In genomic region chr10:114550756-114551290, GRCh38 we compare ENCODE assay signal across 9 cellular contexts.
A peak's percentile ranks its signal among the peaks of the same experiment; 100 is the strongest.
DNase-seq lines count a peak whose midpoint lies in the region; ATAC-seq and TF ChIP-seq lines count a peak whose summit lies in the region.
"Had no signal": no experiment of that assay in that cellular context is flagged by ENCODE, and none has a peak within 500 bp of the region (broad histone marks: within the 10 kb centered on the region; RNA-seq: fewer than 3 reads in every experiment).

No MANE protein-coding gene starts in this region.

- intact Hi-C loops in CD4-positive, alpha-beta memory T cell (cut with micrococcal nuclease): loop anchor here (1.0 kb wide), 5 partner anchors 143 to 328 kb away; no protein-coding TSS in a partner anchor
- intact Hi-C loops in Right ventricle myocardium superior (cut with DNase I) (loop anchor here (2.0 to 10.0 kb wide), 3 partner anchors 74 to 232 kb away; no protein-coding TSS in a partner anchor), spleen (cut with DNase I; ENCODE audit: low total_unique reads) (loop anchor here (5.0 kb wide), 2 partner anchors 231 to 581 kb away; no protein-coding TSS in a partner anchor), Caco-2 (cut with micrococcal nuclease; ENCODE audit: unreplicated experiment) (loop anchor here (1.0 to 10.0 kb wide), 5 partner anchors 82 to 574 kb away; no protein-coding TSS in a partner anchor)

- H3K4me3 Mint-ChIP-seq in CD4-positive, alpha-beta memory T cell: no peak overlapping the region
- no peak overlapping the region for H3K4me3 Mint-ChIP-seq in Caco-2 (ENCODE audit: unreplicated experiment)
- H3K4me3 Mint-ChIP-seq: stimulated activated naive CD8-positive, alpha-beta T cell treated with anti-CD3 and anti-CD28 coated beads, Interleukin-15, Interleukin-2, amounts not matched to agents 100 ng/mL and 50 ng/mL, for 24 hours had no signal

- peak overlapping the region in 4 of 7 donors; percentile 4 to 83 (median 40) for H3K27ac Mint-ChIP-seq in CD4-positive, alpha-beta memory T cell
- no peak overlapping the region for H3K27ac Mint-ChIP-seq in Caco-2 (ENCODE audit: unreplicated experiment)
- H3K27ac Mint-ChIP-seq: stimulated activated naive CD8-positive, alpha-beta T cell treated with anti-CD3 and anti-CD28 coated beads, Interleukin-15, Interleukin-2, amounts not matched to agents 100 ng/mL and 50 ng/mL, for 24 hours had no signal

- H3K9ac ChIP-seq in SU-DHL-6 (ENCODE audit: low read length): no peak overlapping the region

- no peaks in the 10 kb centered on the region for H3K27me3 Mint-ChIP-seq in CD4-positive, alpha-beta memory T cell
- H3K27me3 Mint-ChIP-seq in Caco-2 (ENCODE audit: insufficient read depth, unreplicated experiment): no peaks in the 10 kb centered on the region
- H3K27me3 Mint-ChIP-seq: stimulated activated naive CD8-positive, alpha-beta T cell treated with anti-CD3 and anti-CD28 coated beads, Interleukin-15, Interleukin-2, amounts not matched to agents 100 ng/mL and 50 ng/mL, for 24 hours had no signal

- H3K27me3 ChIP-seq in CD4-positive, alpha-beta memory T cell (ENCODE audit: insufficient read depth, low read length): no peaks in the 10 kb centered on the region
- H3K27me3 ChIP-seq in SU-DHL-6 (ENCODE audit: low read length): no peaks in the 10 kb centered on the region
- no peaks in the 10 kb centered on the region for H3K27me3 ChIP-seq in spleen (replicated peaks in 1 of 7)
- no peaks in the 10 kb centered on the region for H3K27me3 ChIP-seq in Caco-2 (replicated peaks; ENCODE audit: control insufficient read depth, insufficient read depth, low read length)

- WGBS in spleen, 5 donors: 58 to 80% (median 77%) methylated on average over 4 of the region's 4 CpGs

- no peaks in the 10 kb centered on the region for H3K9me3 Mint-ChIP-seq in CD4-positive, alpha-beta memory T cell
- H3K9me3 Mint-ChIP-seq in Caco-2 (ENCODE audit: unreplicated experiment): no peaks in the 10 kb centered on the region
- H3K9me3 Mint-ChIP-seq: stimulated activated naive CD8-positive, alpha-beta T cell treated with anti-CD3 and anti-CD28 coated beads, Interleukin-15, Interleukin-2, amounts not matched to agents 100 ng/mL and 50 ng/mL, for 24 hours had no signal

- CTCF ChIA-PET in CD4-positive, alpha-beta memory T cell (lab: Charles Lee; ENCODE audit: partially characterized antibody): interaction anchor here (0.9 to 14.6 kb wide), 11 partner anchors 9 to 328 kb away, joined by 3 to 241 read pairs (median 6); partner anchors contain the start of gene FHIP2A
- CTCF ChIA-PET in Caco-2 (lab: Charles Lee): interaction anchor here (1.6 kb wide), 1 partner anchor 153 kb away, joined by 6 read pairs; no protein-coding TSS in a partner anchor

- no peak overlapping the region for H2AFZ ChIP-seq in SU-DHL-6 (ENCODE audit: low read depth, low read length, severe bottlenecking)

- no peaks in the 10 kb centered on the region for H3K79me2 ChIP-seq in SU-DHL-6 (ENCODE audit: insufficient read depth, low read length)

- peak in 3 of 5 donors; percentile 33 to 39 (median 37) for DNase-seq in CD4-positive, alpha-beta memory T cell
- no peak for DNase-seq in Right ventricle myocardium superior
- no peak for DNase-seq in spleen
- DNase-seq in Caco-2: no peak
- no peak for DNase-seq in effector CD8-positive, alpha-beta T cell (lab: John Stamatoyannopoulos, UW)

- POLR2A ChIA-PET in CD4-positive, alpha-beta memory T cell (lab: Charles Lee; ENCODE audit: partially characterized antibody): interaction anchor here (0.6 to 1.5 kb wide), 2 partner anchors 39 to 271 kb away, joined by 4 to 5 read pairs; partner anchors contain the start of gene FHIP2A
- POLR2A ChIA-PET in Caco-2 (lab: Charles Lee): no interaction called here

- no peak overlapping the region for H3K4me2 ChIP-seq in SU-DHL-6 (ENCODE audit: low read depth, low read length, poor library complexity, severe bottlenecking)

- H3K9me3 ChIP-seq in CD4-positive, alpha-beta memory T cell (ENCODE audit: control insufficient read depth in 1 of 2, low read length in 2 of 2): no peaks in the 10 kb centered on the region
- H3K9me3 ChIP-seq in SU-DHL-6 (ENCODE audit: insufficient read depth, low read length) (no peaks in the 10 kb centered on the region), spleen (no peaks in the 10 kb centered on the region), Caco-2 (no peaks in the 10 kb centered on the region)

- no peaks in the 10 kb centered on the region for H3K36me3 ChIP-seq in CD4-positive, alpha-beta memory T cell (ENCODE audit: insufficient read depth, low read length)
- no peaks in the 10 kb centered on the region for H3K36me3 ChIP-seq in SU-DHL-6 (ENCODE audit: low read length)
- H3K36me3 ChIP-seq in spleen: no peaks in the 10 kb centered on the region
- H3K36me3 ChIP-seq in Caco-2 (ENCODE audit: control insufficient read depth, insufficient read depth, low read length): no peaks in the 10 kb centered on the region

- H3K27ac ChIP-seq in CD4-positive, alpha-beta memory T cell (ENCODE audit: low read depth, low read length): no peak overlapping the region
- H3K27ac ChIP-seq in SU-DHL-6 (ENCODE audit: low read depth, low read length) (no peak overlapping the region), spleen (peak overlapping the region in 1 of 8 donors; percentile 33)

- H4K20me1 ChIP-seq in SU-DHL-6 (ENCODE audit: low read depth, low read length): no peaks in the 10 kb centered on the region

- H3K36me3 Mint-ChIP-seq in CD4-positive, alpha-beta memory T cell: no peaks in the 10 kb centered on the region
- peaks cover 14% of the 10 kb centered on the region for H3K36me3 Mint-ChIP-seq in Caco-2 (ENCODE audit: insufficient read depth, unreplicated experiment)

- H3K4me1 ChIP-seq in CD4-positive, alpha-beta memory T cell (ENCODE audit: insufficient read depth, low read length): peaks cover 35% of the 10 kb centered on the region
- H3K4me1 ChIP-seq in spleen (peaks cover 0 to 38% (median 2%) of the 10 kb centered on the region in 6 donors), Caco-2 (no peaks in the 10 kb centered on the region)

- H3F3A ChIP-seq in SU-DHL-6 (ENCODE audit: insufficient read depth): no peaks in the 10 kb centered on the region

- peaks cover 13 to 28% (median 20%) of the 10 kb centered on the region in 4 donors for H3K4me1 Mint-ChIP-seq in CD4-positive, alpha-beta memory T cell
- no peaks in the 10 kb centered on the region for H3K4me1 Mint-ChIP-seq in Caco-2 (ENCODE audit: low read depth, unreplicated experiment)

- BruUV-seq in Caco-2 (replicated peaks; lab: Mats Ljungman, UMichigan): no TSS peak

- H3K9me2 ChIP-seq in SU-DHL-6 (replicated peaks; ENCODE audit: insufficient read depth, low read length): no peaks in the 10 kb centered on the region

- no peak overlapping the region for H3K4me3 ChIP-seq in CD4-positive, alpha-beta memory T cell (ENCODE audit: low read length in 2 of 2)
- H3K4me3 ChIP-seq in SU-DHL-6 (ENCODE audit: insufficient read depth, low read length, poor library complexity, severe bottlenecking) (no peak overlapping the region), spleen (peak overlapping the region in 2 of 8 donors; percentile 23 to 41), Caco-2 (ENCODE audit: low read depth, low read length) (no peak overlapping the region)

- TF ChIP-seq POLR2A in spleen (IDR thresholded peaks at IDR 0.05): no peak

- peak; percentile 20 for ATAC-seq in Right ventricle myocardium superior (ENCODE audit: poor library complexity)
- ATAC-seq in HG02588 (IDR thresholded peaks at IDR 0.05; ENCODE audit: unreplicated experiment): no peak

- peak; percentile 51; the same call in 1 of the 2 replicates for TF ChIP-seq CTCF in LNCAP (IDR thresholded peaks at IDR 0.05)
- peak; percentile 34 for TF ChIP-seq CTCF in SU-DHL-6 (IDR thresholded peaks at IDR 0.05; ENCODE audit: insufficient read depth, low read length, poor library complexity, severe bottlenecking)
- TF ChIP-seq CTCF in spleen (IDR thresholded peaks at IDR 0.05 in 8 of 11, conservative IDR thresholded peaks at IDR 0.05 in 3 of 11): peak in 10 of 11 experiments; percentile 6 to 64 (median 53)
- peak in 1 of 2 experiments; percentile 62 for TF ChIP-seq CTCF in Caco-2 (IDR thresholded peaks at IDR 0.05; ENCODE audit: insufficient read depth in 1 of 2, low read depth in 1 of 2, low read length in 1 of 2, severe bottlenecking in 1 of 2, unreplicated experiment in 1 of 2)

Comparison
In these comparisons a context has a peak if more than half of its experiments do, and no peak if none do; other contexts are left out.
1. DNase-seq: peak in CD4-positive, alpha-beta memory T cell (3 of 5); none in Right ventricle myocardium superior (single experiment), spleen (single experiment), Caco-2 (0 of 2) and effector CD8-positive, alpha-beta T cell (single experiment).